22 cellular contexts compared by ENCODE assay signal in genomic region chr2:155190342-155190741, GRCh38.
DNase-seq lines count a peak whose midpoint lies in the region; ATAC-seq lines count a peak whose summit lies in the region.
"Had no signal": no experiment of that assay in that cellular context is flagged by ENCODE, and none has a peak within 500 bp of the region (broad histone marks: within the 10 kb centered on the region; RNA-seq: fewer than 3 reads in every experiment).

No MANE protein-coding gene starts in this region.

- H2BK15ac ChIP-seq in neuronal stem cell (ENCODE audit: low read length) = no peak overlapping the region

- H3K79me1 ChIP-seq in neuronal stem cell (ENCODE audit: low read depth, low read length) = no peaks in the 10 kb centered on the region

- no peak overlapping the region for H3K9ac ChIP-seq in neuronal stem cell (ENCODE audit: low read depth, low read length, poor library complexity)

- no peak overlapping the region for H3K18ac ChIP-seq in neuronal stem cell (ENCODE audit: low read length)

- no peak overlapping the region for H3K27ac ChIP-seq in neuronal stem cell (replicated peaks; ENCODE audit: low read length)
- H3K27ac ChIP-seq: foreskin keratinocyte, left ventricle myocardium inferior, prostate gland, SJCRH30, skin epidermis, thyroid gland had no signal

- H3K9me3 ChIP-seq in neuronal stem cell (replicated peaks in 1 of 2; ENCODE audit: control insufficient read depth in 2 of 2, insufficient read depth in 1 of 2, low read depth in 1 of 2, low read length in 2 of 2) = peaks cover 0 to 3% of the 10 kb centered on the region in 2 donors
- H3K9me3 ChIP-seq: left ventricle myocardium inferior, prostate gland, SJCRH30, thyroid gland had no signal

- H3K36me3 ChIP-seq in neuronal stem cell (replicated peaks in 1 of 2; ENCODE audit: control insufficient read depth in 2 of 2, insufficient read depth in 2 of 2, low read length in 2 of 2) = no peaks in the 10 kb centered on the region
- H3K36me3 ChIP-seq: left ventricle myocardium inferior, prostate gland, SJCRH30, thyroid gland had no signal

- H3K4ac ChIP-seq in neuronal stem cell (ENCODE audit: low read length) = no peak overlapping the region

- ATAC-seq in GM18498 (IDR thresholded peaks at IDR 0.05; ENCODE audit: unreplicated experiment) (peak; percentile 68), GM21390 (IDR thresholded peaks at IDR 0.05; ENCODE audit: unreplicated experiment) (peak; percentile 59)
- ATAC-seq: foreskin keratinocyte, T-helper 17 cell had no signal

- H2AFZ ChIP-seq in neuronal stem cell (ENCODE audit: low read length) = no peak overlapping the region

- no peak overlapping the region for H3K14ac ChIP-seq in neuronal stem cell (ENCODE audit: low read length)

- H2BK12ac ChIP-seq in neuronal stem cell (ENCODE audit: low read length) = no peak overlapping the region

- H3K4me2 ChIP-seq in neuronal stem cell (ENCODE audit: insufficient read depth, low read length, poor library complexity, severe bottlenecking) = no peak overlapping the region

- H3K4me1 ChIP-seq in neuronal stem cell (ENCODE audit: control insufficient read depth in 2 of 2, insufficient read depth in 1 of 2, low read depth in 1 of 2, low read length in 2 of 2) = no peaks in the 10 kb centered on the region
- H3K4me1 ChIP-seq: foreskin keratinocyte, left ventricle myocardium inferior, prostate gland, SJCRH30, thyroid gland had no signal

- H4K91ac ChIP-seq in neuronal stem cell (ENCODE audit: low read depth, low read length, poor library complexity) = no peak overlapping the region

- no peak overlapping the region for H2BK5ac ChIP-seq in neuronal stem cell (ENCODE audit: low read length)

- H2AK5ac ChIP-seq in neuronal stem cell (ENCODE audit: low read depth, low read length) = no peak overlapping the region

- peak; percentile 47 for DNase-seq in NCI-H2029 treated with DMSO at 0.1 percent for 48 hours (lab: John Stamatoyannopoulos, UW)
- peak; percentile 47 for DNase-seq in SHP77 treated with DMSO at 0.1 percent for 48 hours (lab: John Stamatoyannopoulos, UW)
- no peak for DNase-seq in COLO668 (lab: John Stamatoyannopoulos, UW; ENCODE audit: unreplicated experiment)
- no peak for DNase-seq in neuronal stem cell (ENCODE audit: low spot score)
- DNase-seq in NCI-H2227 (lab: John Stamatoyannopoulos, UW; ENCODE audit: unreplicated experiment) = no peak
- DNase-seq: activated CD4-positive, alpha-beta T cell treated with anti-CD3 and anti-CD28 coated beads, Interleukin-2, amount 10 ng/mL, durations not matched to agents 7 days and 5 days; CD8-positive, alpha-beta memory T cell; EL; foreskin keratinocyte; immature natural killer cell; left ventricle myocardium inferior; NCI-H1436 treated with DMSO at 0.1 percent for 48 hours; NCI-H446 treated with DMSO at 0.1 percent for 48 hours; nephron progenitor cell; SJCRH30; stimulated activated naive CD4-positive, alpha-beta T cell; T-helper 17 cell; thyroid gland had no signal

- H3K4me3 ChIP-seq in neuronal stem cell (ENCODE audit: low read length in 2 of 2) = no peak overlapping the region
- H3K4me3 ChIP-seq: left ventricle myocardium inferior, prostate gland, SJCRH30, skin epidermis, thyroid gland had no signal

- no peak overlapping the region for H2BK120ac ChIP-seq in neuronal stem cell (ENCODE audit: low read depth, low read length)

- H3K27me3 ChIP-seq in neuronal stem cell (ENCODE audit: control insufficient read depth in 3 of 3, insufficient read depth in 3 of 3, low read depth in 1 of 3, low read length in 3 of 3) = no peaks in the 10 kb centered on the region
- H3K27me3 ChIP-seq: foreskin keratinocyte, SJCRH30, thyroid gland had no signal

- no peak overlapping the region for H3K23ac ChIP-seq in neuronal stem cell (ENCODE audit: low read depth, low read length, poor library complexity)

- H4K8ac ChIP-seq in neuronal stem cell (ENCODE audit: low read depth, low read length) = no peak overlapping the region

Comparison
In these comparisons a context has a peak if more than half of its experiments do, and no peak if none do; other contexts are left out.
1. DNase-seq: peak in NCI-H2029 treated with DMSO at 0.1 percent for 48 hours (single experiment) and SHP77 treated with DMSO at 0.1 percent for 48 hours (single experiment); none in COLO668 (single experiment), neuronal stem cell (single experiment) and NCI-H2227 (single experiment).